12 cellular contexts compared by ENCODE assay signal in genomic region chr5:109936996-109937395, GRCh38.
DNase-seq lines count a peak whose midpoint lies in the region; ATAC-seq and TF ChIP-seq lines count a peak whose summit lies in the region.
"Had no signal": no experiment of that assay in that cellular context is flagged by ENCODE, and none has a peak within 500 bp of the region (broad histone marks: within the 10 kb centered on the region; RNA-seq: fewer than 3 reads in every experiment).

No MANE protein-coding gene starts in this region.

- no peak for TF ChIP-seq CTCF in Caco-2 (IDR thresholded peaks at IDR 0.05; ENCODE audit: insufficient read depth in 1 of 2, low read depth in 1 of 2, low read length in 1 of 2, severe bottlenecking in 1 of 2, unreplicated experiment in 1 of 2)

- H3K9me3 Mint-ChIP-seq in T-helper 1 cell treated with Interleukin-12 subunit alpha and Interleukin-12 subunit beta and Interleukin-4 antibody, amounts not matched to agents 30 μg/mL and 1 μg/mL, for 36 hours, result peaks cover 15% of the 10 kb centered on the region
- no peaks in the 10 kb centered on the region for H3K9me3 Mint-ChIP-seq in Caco-2 (ENCODE audit: unreplicated experiment)

- H3K9me3 ChIP-seq in Caco-2, result peaks cover 4% of the 10 kb centered on the region; the same call in 1 of the 2 replicates

- POLR2A ChIA-PET in Caco-2 (lab: Charles Lee), result no interaction called here
- POLR2A ChIA-PET in HEK293T (lab: Yijun Ruan, JAX), result no interaction called here

- peak overlapping the region; percentile 62 for H3K4me3 Mint-ChIP-seq in T-helper 1 cell treated with Interleukin-12 subunit alpha and Interleukin-12 subunit beta and Interleukin-4 antibody, amounts not matched to agents 30 μg/mL and 1 μg/mL, for 36 hours
- H3K4me3 Mint-ChIP-seq in Caco-2 (ENCODE audit: unreplicated experiment), result no peak overlapping the region
- H3K4me3 Mint-ChIP-seq: CD14-positive monocyte had no signal

- H3K4me1 Mint-ChIP-seq in T-helper 1 cell treated with Interleukin-12 subunit alpha and Interleukin-12 subunit beta and Interleukin-4 antibody, amounts not matched to agents 30 μg/mL and 1 μg/mL, for 36 hours (ENCODE audit: low read depth), result peaks cover 21% of the 10 kb centered on the region
- H3K4me1 Mint-ChIP-seq in Caco-2 (ENCODE audit: low read depth, unreplicated experiment), result peaks cover 7% of the 10 kb centered on the region

- no peaks in the 10 kb centered on the region for H3K4me1 ChIP-seq in Caco-2
- H3K4me1 ChIP-seq: heart right ventricle had no signal

- H3K27me3 ChIP-seq in Caco-2 (replicated peaks; ENCODE audit: control insufficient read depth, insufficient read depth, low read length), result no peaks in the 10 kb centered on the region

- intact Hi-C loops in Caco-2 (cut with micrococcal nuclease; ENCODE audit: unreplicated experiment), result no loop called here

- H3K27ac Mint-ChIP-seq in T-helper 1 cell treated with Interleukin-12 subunit alpha and Interleukin-12 subunit beta and Interleukin-4 antibody, amounts not matched to agents 30 μg/mL and 1 μg/mL, for 36 hours, result peak overlapping the region; percentile 91
- H3K27ac Mint-ChIP-seq in Caco-2 (ENCODE audit: unreplicated experiment), result no peak overlapping the region
- H3K27ac Mint-ChIP-seq: CD14-positive monocyte had no signal

- no peak overlapping the region for H3K4me3 ChIP-seq in Caco-2 (ENCODE audit: low read depth, low read length)
- H3K4me3 ChIP-seq: heart right ventricle, PC-9 had no signal

- DNase-seq in ELR (ENCODE audit: low read depth), result peak; percentile 26
- no peak for DNase-seq in NCI-H2107 (lab: John Stamatoyannopoulos, UW)
- DNase-seq in mucosa of gallbladder (ENCODE audit: low spot score), result no peak
- no peak for DNase-seq in Caco-2
- no peak for DNase-seq in HEK293T (ENCODE audit: extremely low spot score)
- DNase-seq: activated CD4-positive, CD25-positive, alpha-beta regulatory T cell; heart right ventricle; PC-9 had no signal

- CTCF ChIA-PET in Caco-2 (lab: Charles Lee), result no interaction called here
- CTCF ChIA-PET in HEK293T (lab: Yijun Ruan, JAX), result no interaction called here

- no TSS peak for BruUV-seq in Caco-2 (replicated peaks; lab: Mats Ljungman, UMichigan)

- H3K27me3 Mint-ChIP-seq in T-helper 1 cell treated with Interleukin-12 subunit alpha and Interleukin-12 subunit beta and Interleukin-4 antibody, amounts not matched to agents 30 μg/mL and 1 μg/mL, for 36 hours (ENCODE audit: low read depth), result no peaks in the 10 kb centered on the region
- H3K27me3 Mint-ChIP-seq in Caco-2 (ENCODE audit: insufficient read depth, unreplicated experiment), result no peaks in the 10 kb centered on the region

- H3K36me3 ChIP-seq in Caco-2 (ENCODE audit: control insufficient read depth, insufficient read depth, low read length), result no peaks in the 10 kb centered on the region
- H3K36me3 ChIP-seq: heart right ventricle had no signal

- peaks cover 2% of the 10 kb centered on the region for H3K36me3 Mint-ChIP-seq in T-helper 1 cell treated with Interleukin-12 subunit alpha and Interleukin-12 subunit beta and Interleukin-4 antibody, amounts not matched to agents 30 μg/mL and 1 μg/mL, for 36 hours (ENCODE audit: low read depth)
- no peaks in the 10 kb centered on the region for H3K36me3 Mint-ChIP-seq in Caco-2 (ENCODE audit: insufficient read depth, unreplicated experiment)
- H3K36me3 Mint-ChIP-seq: CD14-positive monocyte had no signal

- ATAC-seq in GM19328 (IDR thresholded peaks at IDR 0.05; ENCODE audit: unreplicated experiment) (peak; percentile 84), HG02884 (IDR thresholded peaks at IDR 0.05; ENCODE audit: unreplicated experiment) (peak; percentile 66)
- ATAC-seq: heart right ventricle had no signal

TF ChIP-seq in HEK293T, 16 proteins besides CTCF, POLR2A, EP300 and RAD21:
- TF ChIP-seq ARNT (IDR thresholded peaks at IDR 0.05) (no peak), FOXA1 (IDR thresholded peaks at IDR 0.05) (no peak), SUZ12 (IDR thresholded peaks at IDR 0.05) (no peak), TARDBP (IDR thresholded peaks at IDR 0.05) (no peak), LEF1 (IDR thresholded peaks at IDR 0.05; ENCODE audit: borderline replicate concordance) (no peak), CTBP1 (IDR thresholded peaks at IDR 0.05; ENCODE audit: borderline replicate concordance) (no peak), L3MBTL2 (conservative IDR thresholded peaks at IDR 0.05) (no peak), PKNOX1 (IDR thresholded peaks at IDR 0.05) (no peak), HDGF (IDR thresholded peaks at IDR 0.05; ENCODE audit: borderline replicate concordance) (no peak)
